ENCODE assay signal across 1 cellular context in the genomic region with DNA sequence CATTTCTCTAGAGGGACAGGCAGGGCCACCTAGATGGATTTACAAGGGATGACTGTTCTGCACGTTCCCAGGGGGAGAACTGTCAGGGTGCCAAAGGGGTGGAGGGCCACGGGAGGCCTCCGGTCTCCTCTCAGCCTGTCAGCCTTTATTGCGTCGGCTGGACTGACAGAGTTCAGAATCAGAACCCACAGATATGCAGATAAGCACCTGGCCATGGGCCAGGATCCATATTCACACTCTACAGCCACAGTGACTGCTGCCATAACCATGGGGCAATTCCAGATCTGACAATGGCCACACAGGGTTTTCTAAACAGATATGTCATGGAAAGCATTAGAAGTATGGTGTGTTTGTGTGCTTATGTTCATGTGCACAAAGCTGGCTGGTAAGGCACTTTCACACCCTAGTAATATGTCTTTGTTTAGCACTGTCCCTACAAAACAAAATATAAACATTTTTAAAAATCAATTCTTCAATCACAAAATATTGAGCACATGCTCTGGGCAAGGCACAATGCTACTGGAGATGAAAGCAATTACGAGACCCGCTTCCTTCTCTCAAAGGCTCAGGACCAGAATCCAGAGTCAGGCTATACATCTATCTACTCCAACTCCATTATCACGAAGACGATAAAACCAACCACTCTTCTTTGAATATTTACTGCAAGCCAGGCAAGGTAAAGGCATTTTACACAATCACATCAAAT.
A peak's percentile ranks its signal among the peaks of the same experiment; 100 is the strongest.
TF ChIP-seq lines count a peak whose summit lies in the region.

No MANE protein-coding gene starts in this region.

TF ChIP-seq in HepG2, 621 proteins besides CTCF, POLR2A, EP300 and RAD21 (continued from another document and continues in another):
- TF ChIP-seq, protein P1, sequence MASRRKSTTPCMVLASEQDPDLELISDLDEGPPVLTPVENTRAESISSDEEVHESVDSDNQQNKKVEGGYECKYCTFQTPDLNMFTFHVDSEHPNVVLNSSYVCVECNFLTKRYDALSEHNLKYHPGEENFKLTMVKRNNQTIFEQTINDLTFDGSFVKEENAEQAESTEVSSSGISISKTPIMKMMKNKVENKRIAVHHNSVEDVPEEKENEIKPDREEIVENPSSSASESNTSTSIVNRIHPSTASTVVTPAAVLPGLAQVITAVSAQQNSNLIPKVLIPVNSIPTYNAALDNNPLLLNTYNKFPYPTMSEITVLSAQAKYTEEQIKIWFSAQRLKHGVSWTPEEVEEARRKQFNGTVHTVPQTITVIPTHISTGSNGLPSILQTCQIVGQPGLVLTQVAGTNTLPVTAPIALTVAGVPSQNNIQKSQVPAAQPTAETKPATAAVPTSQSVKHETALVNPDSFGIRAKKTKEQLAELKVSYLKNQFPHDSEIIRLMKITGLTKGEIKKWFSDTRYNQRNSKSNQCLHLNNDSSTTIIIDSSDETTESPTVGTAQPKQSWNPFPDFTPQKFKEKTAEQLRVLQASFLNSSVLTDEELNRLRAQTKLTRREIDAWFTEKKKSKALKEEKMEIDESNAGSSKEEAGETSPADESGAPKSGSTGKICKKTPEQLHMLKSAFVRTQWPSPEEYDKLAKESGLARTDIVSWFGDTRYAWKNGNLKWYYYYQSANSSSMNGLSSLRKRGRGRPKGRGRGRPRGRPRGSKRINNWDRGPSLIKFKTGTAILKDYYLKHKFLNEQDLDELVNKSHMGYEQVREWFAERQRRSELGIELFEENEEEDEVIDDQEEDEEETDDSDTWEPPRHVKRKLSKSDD (CRISPR knock-in tag; IDR thresholded peaks at IDR 0.05; ENCODE audit: low read depth) = peak; percentile 51; the same call in 1 of the 2 replicates
- TF ChIP-seq, protein P2, sequence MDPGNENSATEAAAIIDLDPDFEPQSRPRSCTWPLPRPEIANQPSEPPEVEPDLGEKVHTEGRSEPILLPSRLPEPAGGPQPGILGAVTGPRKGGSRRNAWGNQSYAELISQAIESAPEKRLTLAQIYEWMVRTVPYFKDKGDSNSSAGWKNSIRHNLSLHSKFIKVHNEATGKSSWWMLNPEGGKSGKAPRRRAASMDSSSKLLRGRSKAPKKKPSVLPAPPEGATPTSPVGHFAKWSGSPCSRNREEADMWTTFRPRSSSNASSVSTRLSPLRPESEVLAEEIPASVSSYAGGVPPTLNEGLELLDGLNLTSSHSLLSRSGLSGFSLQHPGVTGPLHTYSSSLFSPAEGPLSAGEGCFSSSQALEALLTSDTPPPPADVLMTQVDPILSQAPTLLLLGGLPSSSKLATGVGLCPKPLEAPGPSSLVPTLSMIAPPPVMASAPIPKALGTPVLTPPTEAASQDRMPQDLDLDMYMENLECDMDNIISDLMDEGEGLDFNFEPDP (CRISPR knock-in tag; conservative IDR thresholded peaks at IDR 0.05) = 0 out of 2 replicates have a peak, but pooled peaks have one; percentile 92
- TF ChIP-seq, protein P3, sequence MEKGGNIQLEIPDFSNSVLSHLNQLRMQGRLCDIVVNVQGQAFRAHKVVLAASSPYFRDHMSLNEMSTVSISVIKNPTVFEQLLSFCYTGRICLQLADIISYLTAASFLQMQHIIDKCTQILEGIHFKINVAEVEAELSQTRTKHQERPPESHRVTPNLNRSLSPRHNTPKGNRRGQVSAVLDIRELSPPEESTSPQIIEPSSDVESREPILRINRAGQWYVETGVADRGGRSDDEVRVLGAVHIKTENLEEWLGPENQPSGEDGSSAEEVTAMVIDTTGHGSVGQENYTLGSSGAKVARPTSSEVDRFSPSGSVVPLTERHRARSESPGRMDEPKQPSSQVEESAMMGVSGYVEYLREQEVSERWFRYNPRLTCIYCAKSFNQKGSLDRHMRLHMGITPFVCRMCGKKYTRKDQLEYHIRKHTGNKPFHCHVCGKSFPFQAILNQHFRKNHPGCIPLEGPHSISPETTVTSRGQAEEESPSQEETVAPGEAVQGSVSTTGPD (CRISPR knock-in tag; IDR thresholded peaks at IDR 0.05) = peak; percentile 69; the same call in 1 of the 2 replicates
- no peak for TF ChIP-seq ZNF333 (CRISPR knock-in tag; IDR thresholded peaks at IDR 0.05; ENCODE audit: borderline replicate concordance)
- TF ChIP-seq, protein P4, sequence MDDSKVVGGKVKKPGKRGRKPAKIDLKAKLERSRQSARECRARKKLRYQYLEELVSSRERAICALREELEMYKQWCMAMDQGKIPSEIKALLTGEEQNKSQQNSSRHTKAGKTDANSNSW (CRISPR knock-in tag; IDR thresholded peaks at IDR 0.05; ENCODE audit: borderline replicate concordance) = no peak
- TF ChIP-seq CENPT (CRISPR knock-in tag; IDR thresholded peaks at IDR 0.05; ENCODE audit: low read depth) = no peak
- TF ChIP-seq NFE2L1 (CRISPR knock-in tag; IDR thresholded peaks at IDR 0.05; ENCODE audit: borderline replicate concordance) = no peak
- TF ChIP-seq, protein P5, sequence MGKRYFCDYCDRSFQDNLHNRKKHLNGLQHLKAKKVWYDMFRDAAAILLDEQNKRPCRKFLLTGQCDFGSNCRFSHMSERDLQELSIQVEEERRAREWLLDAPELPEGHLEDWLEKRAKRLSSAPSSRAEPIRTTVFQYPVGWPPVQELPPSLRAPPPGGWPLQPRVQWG (CRISPR knock-in tag; IDR thresholded peaks at IDR 0.05; ENCODE audit: borderline replicate concordance, low read depth) = no peak
- TF ChIP-seq, protein P6, sequence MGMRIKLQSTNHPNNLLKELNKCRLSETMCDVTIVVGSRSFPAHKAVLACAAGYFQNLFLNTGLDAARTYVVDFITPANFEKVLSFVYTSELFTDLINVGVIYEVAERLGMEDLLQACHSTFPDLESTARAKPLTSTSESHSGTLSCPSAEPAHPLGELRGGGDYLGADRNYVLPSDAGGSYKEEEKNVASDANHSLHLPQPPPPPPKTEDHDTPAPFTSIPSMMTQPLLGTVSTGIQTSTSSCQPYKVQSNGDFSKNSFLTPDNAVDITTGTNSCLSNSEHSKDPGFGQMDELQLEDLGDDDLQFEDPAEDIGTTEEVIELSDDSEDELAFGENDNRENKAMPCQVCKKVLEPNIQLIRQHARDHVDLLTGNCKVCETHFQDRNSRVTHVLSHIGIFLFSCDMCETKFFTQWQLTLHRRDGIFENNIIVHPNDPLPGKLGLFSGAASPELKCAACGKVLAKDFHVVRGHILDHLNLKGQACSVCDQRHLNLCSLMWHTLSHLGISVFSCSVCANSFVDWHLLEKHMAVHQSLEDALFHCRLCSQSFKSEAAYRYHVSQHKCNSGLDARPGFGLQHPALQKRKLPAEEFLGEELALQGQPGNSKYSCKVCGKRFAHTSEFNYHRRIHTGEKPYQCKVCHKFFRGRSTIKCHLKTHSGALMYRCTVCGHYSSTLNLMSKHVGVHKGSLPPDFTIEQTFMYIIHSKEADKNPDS (CRISPR knock-in tag; IDR thresholded peaks at IDR 0.05) = no peak
- TF ChIP-seq, protein P7, sequence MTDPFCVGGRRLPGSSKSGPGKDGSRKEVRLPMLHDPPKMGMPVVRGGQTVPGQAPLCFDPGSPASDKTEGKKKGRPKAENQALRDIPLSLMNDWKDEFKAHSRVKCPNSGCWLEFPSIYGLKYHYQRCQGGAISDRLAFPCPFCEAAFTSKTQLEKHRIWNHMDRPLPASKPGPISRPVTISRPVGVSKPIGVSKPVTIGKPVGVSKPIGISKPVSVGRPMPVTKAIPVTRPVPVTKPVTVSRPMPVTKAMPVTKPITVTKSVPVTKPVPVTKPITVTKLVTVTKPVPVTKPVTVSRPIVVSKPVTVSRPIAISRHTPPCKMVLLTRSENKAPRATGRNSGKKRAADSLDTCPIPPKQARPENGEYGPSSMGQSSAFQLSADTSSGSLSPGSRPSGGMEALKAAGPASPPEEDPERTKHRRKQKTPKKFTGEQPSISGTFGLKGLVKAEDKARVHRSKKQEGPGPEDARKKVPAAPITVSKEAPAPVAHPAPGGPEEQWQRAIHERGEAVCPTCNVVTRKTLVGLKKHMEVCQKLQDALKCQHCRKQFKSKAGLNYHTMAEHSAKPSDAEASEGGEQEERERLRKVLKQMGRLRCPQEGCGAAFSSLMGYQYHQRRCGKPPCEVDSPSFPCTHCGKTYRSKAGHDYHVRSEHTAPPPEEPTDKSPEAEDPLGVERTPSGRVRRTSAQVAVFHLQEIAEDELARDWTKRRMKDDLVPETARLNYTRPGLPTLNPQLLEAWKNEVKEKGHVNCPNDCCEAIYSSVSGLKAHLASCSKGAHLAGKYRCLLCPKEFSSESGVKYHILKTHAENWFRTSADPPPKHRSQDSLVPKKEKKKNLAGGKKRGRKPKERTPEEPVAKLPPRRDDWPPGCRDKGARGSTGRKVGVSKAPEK (CRISPR knock-in tag; IDR thresholded peaks at IDR 0.05; ENCODE audit: borderline replicate concordance) = no peak
- no peak for TF ChIP-seq ZNF724P (CRISPR knock-in tag; IDR thresholded peaks at IDR 0.05; ENCODE audit: borderline replicate concordance)
- no peak for TF ChIP-seq KAT7 (CRISPR knock-in tag; IDR thresholded peaks at IDR 0.05; ENCODE audit: borderline replicate concordance)
- TF ChIP-seq SAP130 (CRISPR knock-in tag; IDR thresholded peaks at IDR 0.05; ENCODE audit: low read depth) = peak; percentile 90
- TF ChIP-seq RXRB (CRISPR knock-in tag; IDR thresholded peaks at IDR 0.05; ENCODE audit: borderline replicate concordance) = peak; percentile 89
- TF ChIP-seq, protein P8, sequence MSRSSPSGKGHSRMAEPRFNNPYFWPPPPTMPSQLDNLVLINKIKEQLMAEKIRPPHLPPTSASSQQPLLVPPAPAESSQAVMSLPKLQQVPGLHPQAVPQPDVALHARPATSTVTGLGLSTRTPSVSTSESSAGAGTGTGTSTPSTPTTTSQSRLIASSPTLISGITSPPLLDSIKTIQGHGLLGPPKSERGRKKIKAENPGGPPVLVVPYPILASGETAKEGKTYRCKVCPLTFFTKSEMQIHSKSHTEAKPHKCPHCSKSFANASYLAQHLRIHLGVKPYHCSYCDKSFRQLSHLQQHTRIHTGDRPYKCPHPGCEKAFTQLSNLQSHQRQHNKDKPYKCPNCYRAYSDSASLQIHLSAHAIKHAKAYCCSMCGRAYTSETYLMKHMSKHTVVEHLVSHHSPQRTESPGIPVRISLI (CRISPR knock-in tag; IDR thresholded peaks at IDR 0.05; ENCODE audit: borderline replicate concordance) = no peak; the same call in 1 of the 2 replicates
- no peak; the same call in 1 of the 2 replicates for TF ChIP-seq BRD4 (CRISPR knock-in tag; IDR thresholded peaks at IDR 0.05)
- TF ChIP-seq SRSF9 (IDR thresholded peaks at IDR 0.05; ENCODE audit: borderline replicate concordance, insufficient read depth, low read depth, low read length, poor library complexity, severe bottlenecking) = no peak
- TF ChIP-seq CCDC6 (CRISPR knock-in tag; IDR thresholded peaks at IDR 0.05) = no peak
- TF ChIP-seq, protein P9, sequence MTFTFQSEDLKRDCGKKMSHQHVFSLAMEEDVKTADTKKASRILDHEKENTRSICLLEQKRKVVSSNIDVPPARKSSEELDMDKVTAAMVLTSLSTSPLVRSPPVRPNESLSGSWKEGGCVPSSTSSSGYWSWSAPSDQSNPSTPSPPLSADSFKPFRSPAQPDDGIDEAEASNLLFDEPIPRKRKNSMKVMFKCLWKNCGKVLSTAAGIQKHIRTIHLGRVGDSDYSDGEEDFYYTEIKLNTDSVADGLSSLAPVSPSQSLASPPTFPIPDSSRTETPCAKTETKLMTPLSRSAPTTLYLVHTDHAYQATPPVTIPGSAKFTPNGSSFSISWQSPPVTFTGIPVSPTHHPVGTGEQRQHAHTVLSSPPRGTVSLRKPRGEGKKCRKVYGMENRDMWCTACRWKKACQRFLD (CRISPR knock-in tag; IDR thresholded peaks at IDR 0.05; ENCODE audit: borderline replicate concordance) = no peak
- no peak for TF ChIP-seq ZNF780A (CRISPR knock-in tag; IDR thresholded peaks at IDR 0.05)
- TF ChIP-seq RFX3 (CRISPR knock-in tag; IDR thresholded peaks at IDR 0.05) = no peak
- TF ChIP-seq ZNF10 (CRISPR knock-in tag; IDR thresholded peaks at IDR 0.05; ENCODE audit: borderline replicate concordance, low read depth) = no peak
- TF ChIP-seq ZNF773 (CRISPR knock-in tag; IDR thresholded peaks at IDR 0.05; ENCODE audit: borderline replicate concordance) = no peak
- TF ChIP-seq, protein P10, sequence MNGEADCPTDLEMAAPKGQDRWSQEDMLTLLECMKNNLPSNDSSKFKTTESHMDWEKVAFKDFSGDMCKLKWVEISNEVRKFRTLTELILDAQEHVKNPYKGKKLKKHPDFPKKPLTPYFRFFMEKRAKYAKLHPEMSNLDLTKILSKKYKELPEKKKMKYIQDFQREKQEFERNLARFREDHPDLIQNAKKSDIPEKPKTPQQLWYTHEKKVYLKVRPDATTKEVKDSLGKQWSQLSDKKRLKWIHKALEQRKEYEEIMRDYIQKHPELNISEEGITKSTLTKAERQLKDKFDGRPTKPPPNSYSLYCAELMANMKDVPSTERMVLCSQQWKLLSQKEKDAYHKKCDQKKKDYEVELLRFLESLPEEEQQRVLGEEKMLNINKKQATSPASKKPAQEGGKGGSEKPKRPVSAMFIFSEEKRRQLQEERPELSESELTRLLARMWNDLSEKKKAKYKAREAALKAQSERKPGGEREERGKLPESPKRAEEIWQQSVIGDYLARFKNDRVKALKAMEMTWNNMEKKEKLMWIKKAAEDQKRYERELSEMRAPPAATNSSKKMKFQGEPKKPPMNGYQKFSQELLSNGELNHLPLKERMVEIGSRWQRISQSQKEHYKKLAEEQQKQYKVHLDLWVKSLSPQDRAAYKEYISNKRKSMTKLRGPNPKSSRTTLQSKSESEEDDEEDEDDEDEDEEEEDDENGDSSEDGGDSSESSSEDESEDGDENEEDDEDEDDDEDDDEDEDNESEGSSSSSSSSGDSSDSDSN (CRISPR knock-in tag; IDR thresholded peaks at IDR 0.05) = peak; percentile 63
- 0 out of 2 replicates have a peak, but pooled peaks have one; percentile 38 for TF ChIP-seq ZNF564 (CRISPR knock-in tag; IDR thresholded peaks at IDR 0.05)
- TF ChIP-seq, protein P11, sequence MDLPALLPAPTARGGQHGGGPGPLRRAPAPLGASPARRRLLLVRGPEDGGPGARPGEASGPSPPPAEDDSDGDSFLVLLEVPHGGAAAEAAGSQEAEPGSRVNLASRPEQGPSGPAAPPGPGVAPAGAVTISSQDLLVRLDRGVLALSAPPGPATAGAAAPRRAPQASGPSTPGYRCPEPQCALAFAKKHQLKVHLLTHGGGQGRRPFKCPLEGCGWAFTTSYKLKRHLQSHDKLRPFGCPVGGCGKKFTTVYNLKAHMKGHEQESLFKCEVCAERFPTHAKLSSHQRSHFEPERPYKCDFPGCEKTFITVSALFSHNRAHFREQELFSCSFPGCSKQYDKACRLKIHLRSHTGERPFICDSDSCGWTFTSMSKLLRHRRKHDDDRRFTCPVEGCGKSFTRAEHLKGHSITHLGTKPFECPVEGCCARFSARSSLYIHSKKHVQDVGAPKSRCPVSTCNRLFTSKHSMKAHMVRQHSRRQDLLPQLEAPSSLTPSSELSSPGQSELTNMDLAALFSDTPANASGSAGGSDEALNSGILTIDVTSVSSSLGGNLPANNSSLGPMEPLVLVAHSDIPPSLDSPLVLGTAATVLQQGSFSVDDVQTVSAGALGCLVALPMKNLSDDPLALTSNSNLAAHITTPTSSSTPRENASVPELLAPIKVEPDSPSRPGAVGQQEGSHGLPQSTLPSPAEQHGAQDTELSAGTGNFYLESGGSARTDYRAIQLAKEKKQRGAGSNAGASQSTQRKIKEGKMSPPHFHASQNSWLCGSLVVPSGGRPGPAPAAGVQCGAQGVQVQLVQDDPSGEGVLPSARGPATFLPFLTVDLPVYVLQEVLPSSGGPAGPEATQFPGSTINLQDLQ (CRISPR knock-in tag; IDR thresholded peaks at IDR 0.05) = no peak
- no peak for TF ChIP-seq ZFP36 (IDR thresholded peaks at IDR 0.05; ENCODE audit: borderline replicate concordance, low read depth, low read length, partially characterized antibody)
- TF ChIP-seq ZNF709 (CRISPR knock-in tag; IDR thresholded peaks at IDR 0.05) = 0 out of 2 replicates have a peak, but pooled peaks have one; percentile 49
- TF ChIP-seq ZNF17 (CRISPR knock-in tag; IDR thresholded peaks at IDR 0.05) = no peak
- no peak for TF ChIP-seq STAT5B (CRISPR knock-in tag; IDR thresholded peaks at IDR 0.05)
- TF ChIP-seq CEBPB (IDR thresholded peaks at IDR 0.05; ENCODE audit: borderline replicate concordance, low read depth, low read length) = 0 out of 2 replicates have a peak, but pooled peaks have one; percentile 9
- TF ChIP-seq, protein P12, sequence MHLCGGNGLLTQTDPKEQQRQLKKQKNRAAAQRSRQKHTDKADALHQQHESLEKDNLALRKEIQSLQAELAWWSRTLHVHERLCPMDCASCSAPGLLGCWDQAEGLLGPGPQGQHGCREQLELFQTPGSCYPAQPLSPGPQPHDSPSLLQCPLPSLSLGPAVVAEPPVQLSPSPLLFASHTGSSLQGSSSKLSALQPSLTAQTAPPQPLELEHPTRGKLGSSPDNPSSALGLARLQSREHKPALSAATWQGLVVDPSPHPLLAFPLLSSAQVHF (CRISPR knock-in tag; IDR thresholded peaks at IDR 0.05) = no peak
